14 cellular contexts compared by ENCODE assay signal in genomic region chr13:101691326-101691725, GRCh38.
"Had no signal": no experiment of that assay in that cellular context is flagged by ENCODE, and none has a peak within 500 bp of the region (broad histone marks: within the 10 kb centered on the region; RNA-seq: fewer than 3 reads in every experiment).

No MANE protein-coding gene starts in this region.

- DNase-seq: activated CD4-positive, alpha-beta T cell treated with anti-CD3 and anti-CD28 coated beads for 36 hours; activated CD8-positive, alpha-beta memory T cell treated with anti-CD3 and anti-CD28 coated beads, Interleukin-2, amount 50 U/mL, for 48 hours; activated CD8-positive, alpha-beta T cell treated with anti-CD3 and anti-CD28 coated beads, Interleukin-2, amount 10 ng/mL, durations not matched to agents 7 days and 5 days; activated naive CD4-positive, alpha-beta T cell treated with Interleukin-2 at 50 U/mL for 16 hours; central memory CD4-positive, alpha-beta T cell; effector CD8-positive, alpha-beta T cell; hippocampal formation; pancreas; stomach; T1000; WERI-Rb-1 had no signal

- H3K27ac Mint-ChIP-seq: activated CD4-positive, alpha-beta T cell treated with anti-CD3 and anti-CD28 coated beads for 36 hours; activated CD8-positive, alpha-beta T cell treated with anti-CD3 and anti-CD28 coated beads, Interleukin-2, amount 10 ng/mL, durations not matched to agents 7 days and 5 days had no signal

- H3K36me3 ChIP-seq: pancreas, stomach, thoracic aorta, WERI-Rb-1 had no signal

- ATAC-seq: activated CD4-positive, alpha-beta T cell treated with anti-CD3 and anti-CD28 coated beads for 36 hours; activated CD8-positive, alpha-beta T cell treated with anti-CD3 and anti-CD28 coated beads, Interleukin-2, amount 10 ng/mL, durations not matched to agents 7 days and 5 days; pancreas had no signal

- H3K27ac ChIP-seq: coronary artery, pancreas, skin epidermis, stomach, thoracic aorta, WERI-Rb-1 had no signal

- H3K9me3 ChIP-seq: pancreas, stomach, thoracic aorta had no signal

- H3K4me1 ChIP-seq: pancreas, stomach had no signal

- H3K27me3 ChIP-seq: pancreas, stomach had no signal

- H3K4me3 ChIP-seq: coronary artery, pancreas, skin epidermis, stomach, thoracic aorta had no signal

- H3K4me3 Mint-ChIP-seq: activated CD4-positive, alpha-beta T cell treated with anti-CD3 and anti-CD28 coated beads for 36 hours; activated CD8-positive, alpha-beta T cell treated with anti-CD3 and anti-CD28 coated beads, Interleukin-2, amount 10 ng/mL, durations not matched to agents 7 days and 5 days had no signal

- H3K4me1 Mint-ChIP-seq: activated CD4-positive, alpha-beta T cell treated with anti-CD3 and anti-CD28 coated beads for 36 hours had no signal
